ENCODE assay signal across 11 cellular contexts in the genomic region with DNA sequence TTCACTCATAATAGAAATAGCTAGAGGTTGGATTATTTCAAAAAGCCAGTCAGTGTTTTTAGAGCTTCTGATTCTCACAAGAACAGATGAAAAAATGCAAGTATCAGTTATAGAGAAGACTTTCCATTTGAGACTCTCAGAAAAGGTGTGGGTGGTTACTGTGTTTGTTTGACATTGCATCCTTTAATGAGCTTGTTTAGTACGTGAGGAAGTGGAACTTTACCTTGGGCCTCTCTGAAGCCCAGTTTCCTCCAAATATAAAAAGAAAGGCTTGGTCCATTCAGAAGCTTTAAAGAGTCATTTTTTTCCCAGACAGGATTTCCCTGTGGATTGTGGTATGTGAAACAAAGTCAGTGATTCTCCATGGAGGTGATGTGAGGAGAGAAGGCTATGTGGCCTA.
DNase-seq lines count a peak whose midpoint lies in the region; ATAC-seq and TF ChIP-seq lines count a peak whose summit lies in the region.
"Had no signal": no experiment of that assay in that cellular context is flagged by ENCODE, and none has a peak within 500 bp of the region (broad histone marks: within the 10 kb centered on the region; RNA-seq: fewer than 3 reads in every experiment).

No MANE protein-coding gene starts in this region.

- H3K9ac ChIP-seq in BLaER1 treated with 17β-estradiol and CSF1 and Interleukin-3, amounts not matched to agents 10 nM and 100 nM, result no peak overlapping the region
- H3K9ac ChIP-seq: BLaER1 had no signal

- H3K27ac Mint-ChIP-seq in T-helper 2 cell treated with Interferon-gamma antibody and Interleukin-4, amounts not matched to agents 5 μg/mL and 100 μg/mL, for 36 hours, result peak overlapping the region; percentile 9
- H3K27ac Mint-ChIP-seq: GM23338 had no signal

- no peak for DNase-seq in T-helper 2 cell treated with Interferon-gamma antibody and Interleukin-4, amounts not matched to agents 5 μg/mL and 100 μg/mL, for 36 hours (ENCODE audit: low spot score)
- DNase-seq in NCI-H524 (lab: John Stamatoyannopoulos, UW), result no peak
- no peak for DNase-seq in germinal center (ENCODE audit: low spot score)
- DNase-seq in adrenal gland, result no peak
- DNase-seq in NCI-H1930 (lab: John Stamatoyannopoulos, UW), result no peak
- DNase-seq: NCI-H1694 treated with DMSO at 0.1 percent for 48 hours had no signal

- peaks cover 19 to 75% (median 28%) of the 10 kb centered on the region in 10 experiments for H3K4me1 ChIP-seq in BLaER1 treated with 17β-estradiol and CSF1 and Interleukin-3, amounts not matched to agents 10 nM and 100 nM
- peaks cover 5 to 26% of the 10 kb centered on the region in 2 donors for H3K4me1 ChIP-seq in adrenal gland (replicated peaks in 1 of 2)

- TF ChIP-seq CTCF in adrenal gland (IDR thresholded peaks at IDR 0.05), result no peak

- WGBS in adrenal gland, 4 donors, result 68 to 78% (median 72%) methylated on average over 1 of the region's 1 CpG

- H3K9me3 Mint-ChIP-seq in T-helper 2 cell treated with Interferon-gamma antibody and Interleukin-4, amounts not matched to agents 5 μg/mL and 100 μg/mL, for 36 hours, result no peaks in the 10 kb centered on the region
- H3K9me3 Mint-ChIP-seq: GM23338 had no signal

- peaks cover 25% of the 10 kb centered on the region for H3K36me3 Mint-ChIP-seq in T-helper 2 cell treated with Interferon-gamma antibody and Interleukin-4, amounts not matched to agents 5 μg/mL and 100 μg/mL, for 36 hours (ENCODE audit: low read depth)

- H3K4me3 Mint-ChIP-seq in T-helper 2 cell treated with Interferon-gamma antibody and Interleukin-4, amounts not matched to agents 5 μg/mL and 100 μg/mL, for 36 hours, result peak overlapping the region; percentile 24
- H3K4me3 Mint-ChIP-seq: GM23338 had no signal

- peaks cover 62% of the 10 kb centered on the region for H3K4me1 Mint-ChIP-seq in T-helper 2 cell treated with Interferon-gamma antibody and Interleukin-4, amounts not matched to agents 5 μg/mL and 100 μg/mL, for 36 hours (ENCODE audit: low read depth)

- peaks cover 31 to 93% (median 62%) of the 10 kb centered on the region in 11 experiments; a peak in 20 of 22 replicates for H4K20me1 ChIP-seq in BLaER1 treated with 17β-estradiol and CSF1 and Interleukin-3, amounts not matched to agents 10 nM and 100 nM

- no peaks in the 10 kb centered on the region for H3K27me3 Mint-ChIP-seq in T-helper 2 cell treated with Interferon-gamma antibody and Interleukin-4, amounts not matched to agents 5 μg/mL and 100 μg/mL, for 36 hours (ENCODE audit: low read depth)

- ATAC-seq in GM18909 (IDR thresholded peaks at IDR 0.05; ENCODE audit: poor library complexity, unreplicated experiment), result peak; percentile 78
- ATAC-seq in HG02884 (IDR thresholded peaks at IDR 0.05; ENCODE audit: unreplicated experiment), result peak; percentile 79
- ATAC-seq: GM23338 had no signal

- intact Hi-C loops in adrenal gland (cut with DNase I), result no loop called here

- no peaks in the 10 kb centered on the region; a peak in 1 of 22 replicates for H3K9me3 ChIP-seq in BLaER1 treated with 17β-estradiol and CSF1 and Interleukin-3, amounts not matched to agents 10 nM and 100 nM (replicated peaks in 1 of 11)
- no peaks in the 10 kb centered on the region for H3K9me3 ChIP-seq in adrenal gland (replicated peaks in 1 of 3)
- H3K9me3 ChIP-seq: BLaER1 had no signal

- no peak overlapping the region for H3K27ac ChIP-seq in BLaER1 treated with 17β-estradiol and CSF1 and Interleukin-3, amounts not matched to agents 10 nM and 100 nM
- H3K27ac ChIP-seq in adrenal gland, result no peak overlapping the region
- H3K27ac ChIP-seq: BLaER1 had no signal

- no peak for TF ChIP-seq POLR2A in adrenal gland (IDR thresholded peaks at IDR 0.05)

- peaks cover 0 to 4% (median 0%) of the 10 kb centered on the region in 11 experiments; a peak in 3 of 22 replicates for H3K36me3 ChIP-seq in BLaER1 treated with 17β-estradiol and CSF1 and Interleukin-3, amounts not matched to agents 10 nM and 100 nM
- H3K36me3 ChIP-seq in adrenal gland (replicated peaks in 1 of 2), result no peaks in the 10 kb centered on the region
- H3K36me3 ChIP-seq: BLaER1 had no signal

- H3K4me2 ChIP-seq in BLaER1 treated with 17β-estradiol and CSF1 and Interleukin-3, amounts not matched to agents 10 nM and 100 nM, result peak overlapping the region in 7 of 11 experiments; percentile 11 to 68 (median 25); a peak in 9 of 22 replicates
- H3K4me2 ChIP-seq: BLaER1, GM23338 had no signal

- H3K4me3 ChIP-seq in BLaER1 treated with 17β-estradiol and CSF1 and Interleukin-3, amounts not matched to agents 10 nM and 100 nM, result no peak overlapping the region
- H3K4me3 ChIP-seq in adrenal gland, result no peak overlapping the region
- H3K4me3 ChIP-seq: BLaER1, GM23338 had no signal

- H3K27me3 ChIP-seq in BLaER1 treated with 17β-estradiol and CSF1 and Interleukin-3, amounts not matched to agents 10 nM and 100 nM, result no peaks in the 10 kb centered on the region
- no peaks in the 10 kb centered on the region for H3K27me3 ChIP-seq in adrenal gland
- H3K27me3 ChIP-seq: BLaER1 had no signal
